ENCODE assay signal across 8 cellular contexts in genomic region chr6:151391021-151391470, GRCh38. TPM values are rescaled to one million over a fixed set of nuclear protein-coding genes. Genes with fewer than 3 reads are reported as not detected.
A peak's percentile ranks its signal among the peaks of the same experiment; 100 is the strongest.
DNase-seq lines count a peak whose midpoint lies in the region; ATAC-seq and TF ChIP-seq lines count a peak whose summit lies in the region.

No MANE protein-coding gene starts in this region.

- ATAC-seq in HG02970 (IDR thresholded peaks at IDR 0.05; ENCODE audit: low FRiP score, unreplicated experiment) = peak; percentile 23

- peak overlapping the region; percentile 72 for H3K4me3 ChIP-seq in epithelial cell of esophagus (ENCODE audit: low read length)
- H3K4me3 ChIP-seq in mononuclear cell (ENCODE audit: low read length) = peak overlapping the region; percentile 71

- no peaks in the 10 kb centered on the region for H3K9me3 ChIP-seq in mononuclear cell (ENCODE audit: low read depth, low read length)

- H3K27me3 ChIP-seq in mononuclear cell (ENCODE audit: insufficient read depth, low read length) = no peaks in the 10 kb centered on the region

- TF ChIP-seq CTCF in epithelial cell of esophagus (IDR thresholded peaks at IDR 0.05; ENCODE audit: insufficient read depth, low read depth, low read length, missing control alignments) = no peak

- peaks cover 52% of the 10 kb centered on the region for H3K4me1 ChIP-seq in mononuclear cell (ENCODE audit: insufficient read depth, low read length)

- DNase-seq in NCI-H524 (lab: John Stamatoyannopoulos, UW) = peak; percentile 47 to 72
- DNase-seq in NCI-H524 treated with DMSO at 0.1 percent for 48 hours (lab: John Stamatoyannopoulos, UW) = no peak
- DNase-seq in NCI-H748 treated with DMSO at 0.1 percent for 48 hours (lab: John Stamatoyannopoulos, UW) = peak; percentile 31
- DNase-seq in activated CD8-positive, alpha-beta memory T cell treated with anti-CD3 and anti-CD28 coated beads, Interleukin-2, amount 50 U/mL, for 4 hours = peak; percentile 81
- DNase-seq in epithelial cell of esophagus (ENCODE audit: low read depth) = no peak
- DNase-seq in stimulated activated CD8-positive, alpha-beta memory T cell treated with anti-CD3 and anti-CD28 coated beads, Interleukin-2, amount 100 ng/mL, for 1 hour (ENCODE audit: low read depth in 2 of 2) = peak; percentile 59 to 74

RNA-seq across cellular contexts. Expression of gene ZBTB2, which starts 0.3 kb away (rescaled TPM):
- total RNA-seq in mononuclear cell = 30.2 TPM

Comparison
In these comparisons a context has a peak if more than half of its experiments do, and no peak if none do; other contexts are left out.
1. DNase-seq: peak in NCI-H524 (2 of 2), NCI-H748 treated with DMSO at 0.1 percent for 48 hours (single experiment), activated CD8-positive, alpha-beta memory T cell treated with anti-CD3 and anti-CD28 coated beads, Interleukin-2, amount 50 U/mL, for 4 hours (single experiment) and stimulated activated CD8-positive, alpha-beta memory T cell treated with anti-CD3 and anti-CD28 coated beads, Interleukin-2, amount 100 ng/mL, for 1 hour (2 of 2); none in NCI-H524 treated with DMSO at 0.1 percent for 48 hours (single experiment) and epithelial cell of esophagus (single experiment).